In genomic region chr16:10983175-10983558, GRCh38 we compare ENCODE assay signal across 11 cellular contexts. TPM values are rescaled to one million over a fixed set of nuclear protein-coding genes. Genes with fewer than 3 reads are reported as not detected.
DNase-seq lines count a peak whose midpoint lies in the region; ATAC-seq and TF ChIP-seq lines count a peak whose summit lies in the region.
"Had no signal": no experiment of that assay in that cellular context is flagged by ENCODE, and none has a peak within 500 bp of the region (broad histone marks: within the 10 kb centered on the region; RNA-seq: fewer than 3 reads in every experiment).

No MANE protein-coding gene starts in this region.

- in situ Hi-C loops in transverse colon (cut with MboI; ENCODE audit: low pct_ligation_motif_present in 1 of 4, low pct_unique_long_range_greater_than_20kb in 1 of 4, low sequenced_read_pairs in 3 of 4), result no loop called here

- CTCF ChIA-PET in activated CD4-positive, alpha-beta memory T cell treated with anti-CD3 and anti-CD28 coated beads for 36 hours (lab: Charles Lee), result interaction anchor here (0.6 to 4.6 kb wide), 25 partner anchors 10 to 472 kb away, joined by 3 to 45 read pairs (median 5); partner anchors contain the start of gene SOCS1

- H3K36me3 ChIP-seq in transverse colon, result peaks cover 0 to 6% (median 0%) of the 10 kb centered on the region in 4 donors
- H3K36me3 ChIP-seq: cardiac muscle cell had no signal

- WGBS in transverse colon (ENCODE audit: low coverage in 1 of 2), 2 donors, result 84 to 100% methylated on average over 3 to 8 of the region's 8 CpGs

- peaks cover 0 to 10% (median 6%) of the 10 kb centered on the region in 4 donors for H3K4me1 ChIP-seq in transverse colon

- TF ChIP-seq CTCF in transverse colon (IDR thresholded peaks at IDR 0.05), result peak in 1 of 5 experiments; percentile 13
- TF ChIP-seq CTCF in foreskin fibroblast (IDR thresholded peaks at IDR 0.05; ENCODE audit: low read depth, low read length), result no peak

- H3K27ac Mint-ChIP-seq in activated CD4-positive, alpha-beta memory T cell treated with anti-CD3 and anti-CD28 coated beads for 36 hours, result peak overlapping the region; percentile 87

- peak; percentile 34 for DNase-seq in stimulated activated CD4-positive, alpha-beta T cell treated with anti-CD3 and anti-CD28 coated beads, Interleukin-4, amount 100 ng/mL, for 1 hour
- no peak for DNase-seq in stimulated activated CD4-positive, alpha-beta T cell treated with anti-CD3 and anti-CD28 coated beads, Interleukin-2, amount 100 ng/mL, for 48 hours
- DNase-seq in activated CD4-positive, alpha-beta memory T cell treated with anti-CD3 and anti-CD28 coated beads for 36 hours, result peak; percentile 50
- DNase-seq in transverse colon, result peak; percentile 31
- DNase-seq in left ventricle myocardium superior, result no peak
- no peak for DNase-seq in foreskin fibroblast
- no peak for DNase-seq in RKO (ENCODE audit: low spot score)
- DNase-seq: activated CD4-positive, CD25-positive, alpha-beta regulatory T cell; stimulated activated naive CD4-positive, alpha-beta T cell treated with Interleukin-2 at 50 U/mL for 16 hours had no signal

- POLR2A ChIA-PET in activated CD4-positive, alpha-beta memory T cell treated with anti-CD3 and anti-CD28 coated beads for 36 hours (lab: Charles Lee), result interaction anchor here (0.9 to 4.2 kb wide), 13 partner anchors 17 to 275 kb away, joined by 3 to 31 read pairs (median 6); partner anchors contain the start of gene SOCS1

- no peaks in the 10 kb centered on the region for H3K27me3 Mint-ChIP-seq in activated CD4-positive, alpha-beta memory T cell treated with anti-CD3 and anti-CD28 coated beads for 36 hours

- no peaks in the 10 kb centered on the region for H3K9me3 ChIP-seq in transverse colon

- intact Hi-C loops in activated CD4-positive, alpha-beta memory T cell treated with anti-CD3 and anti-CD28 coated beads for 36 hours (cut with micrococcal nuclease), result loop anchor here (1.0 kb wide), 1 partner anchor 18 kb away; no protein-coding TSS in a partner anchor
- intact Hi-C loops in transverse colon (cut with DNase I; ENCODE audit: low total_unique reads), result no loop called here
- intact Hi-C loops in left ventricle myocardium superior (cut with micrococcal nuclease), result no loop called here

- H3K27me3 ChIP-seq in transverse colon, result no peaks in the 10 kb centered on the region
- H3K27me3 ChIP-seq: cardiac muscle cell had no signal

- no peak for TF ChIP-seq EP300 in transverse colon (IDR thresholded peaks at IDR 0.05; ENCODE audit: low read depth)

- H3K4me1 Mint-ChIP-seq in activated CD4-positive, alpha-beta memory T cell treated with anti-CD3 and anti-CD28 coated beads for 36 hours (ENCODE audit: low read depth), result peaks cover 57% of the 10 kb centered on the region

- ATAC-seq in HG02642 (IDR thresholded peaks at IDR 0.05; ENCODE audit: poor library complexity, unreplicated experiment), result peak; percentile 13
- no peak for ATAC-seq in left ventricle myocardium superior

- H3K27ac ChIP-seq in transverse colon, result no peak overlapping the region

- no peaks in the 10 kb centered on the region for H3K9me3 Mint-ChIP-seq in activated CD4-positive, alpha-beta memory T cell treated with anti-CD3 and anti-CD28 coated beads for 36 hours

- peak overlapping the region; percentile 71 for H3K4me3 Mint-ChIP-seq in activated CD4-positive, alpha-beta memory T cell treated with anti-CD3 and anti-CD28 coated beads for 36 hours

- peaks cover 41% of the 10 kb centered on the region for H3K36me3 Mint-ChIP-seq in activated CD4-positive, alpha-beta memory T cell treated with anti-CD3 and anti-CD28 coated beads for 36 hours

- TF ChIP-seq POLR2A in transverse colon (IDR thresholded peaks at IDR 0.05), result no peak

- H3K4me3 ChIP-seq in transverse colon (no peak overlapping the region), foreskin fibroblast (ENCODE audit: low read depth in 1 of 2, low read length in 2 of 2) (no peak overlapping the region)
- H3K4me3 ChIP-seq: cardiac muscle cell had no signal

RNA-seq across cellular contexts. Expression of gene CLEC16A, which starts 38.8 kb away (rescaled TPM):
- 10 to 100 TPM; 25.5 to 26.7 TPM for total RNA-seq in activated CD4-positive, alpha-beta memory T cell treated with anti-CD3 and anti-CD28 coated beads for 36 hours
- total RNA-seq in transverse colon, result 100 to 1,000 TPM in 2 of 4 donors, 10 to 100 TPM in 2; 38.2 to 153 (median 92.7) TPM
- 20.6 TPM for total RNA-seq in left ventricle myocardium superior

RNA-seq across cellular contexts. Expression of gene DEXI, which starts 40.9 kb away (rescaled TPM):
- 10 to 100 TPM; 35.1 to 38.2 TPM for total RNA-seq in activated CD4-positive, alpha-beta memory T cell treated with anti-CD3 and anti-CD28 coated beads for 36 hours
- total RNA-seq in transverse colon (10 to 100 TPM; 36.2 to 76.4 (median 56.0) TPM), left ventricle myocardium superior (124 TPM)

Comparison
In these comparisons a context has a peak if more than half of its experiments do, and no peak if none do; other contexts are left out.
1. DNase-seq: peak in stimulated activated CD4-positive, alpha-beta T cell treated with anti-CD3 and anti-CD28 coated beads, Interleukin-4, amount 100 ng/mL, for 1 hour (single experiment), activated CD4-positive, alpha-beta memory T cell treated with anti-CD3 and anti-CD28 coated beads for 36 hours (single experiment) and transverse colon (single experiment); none in stimulated activated CD4-positive, alpha-beta T cell treated with anti-CD3 and anti-CD28 coated beads, Interleukin-2, amount 100 ng/mL, for 48 hours (0 of 2), left ventricle myocardium superior (single experiment), foreskin fibroblast (0 of 2) and RKO (single experiment).